In the genomic region with DNA sequence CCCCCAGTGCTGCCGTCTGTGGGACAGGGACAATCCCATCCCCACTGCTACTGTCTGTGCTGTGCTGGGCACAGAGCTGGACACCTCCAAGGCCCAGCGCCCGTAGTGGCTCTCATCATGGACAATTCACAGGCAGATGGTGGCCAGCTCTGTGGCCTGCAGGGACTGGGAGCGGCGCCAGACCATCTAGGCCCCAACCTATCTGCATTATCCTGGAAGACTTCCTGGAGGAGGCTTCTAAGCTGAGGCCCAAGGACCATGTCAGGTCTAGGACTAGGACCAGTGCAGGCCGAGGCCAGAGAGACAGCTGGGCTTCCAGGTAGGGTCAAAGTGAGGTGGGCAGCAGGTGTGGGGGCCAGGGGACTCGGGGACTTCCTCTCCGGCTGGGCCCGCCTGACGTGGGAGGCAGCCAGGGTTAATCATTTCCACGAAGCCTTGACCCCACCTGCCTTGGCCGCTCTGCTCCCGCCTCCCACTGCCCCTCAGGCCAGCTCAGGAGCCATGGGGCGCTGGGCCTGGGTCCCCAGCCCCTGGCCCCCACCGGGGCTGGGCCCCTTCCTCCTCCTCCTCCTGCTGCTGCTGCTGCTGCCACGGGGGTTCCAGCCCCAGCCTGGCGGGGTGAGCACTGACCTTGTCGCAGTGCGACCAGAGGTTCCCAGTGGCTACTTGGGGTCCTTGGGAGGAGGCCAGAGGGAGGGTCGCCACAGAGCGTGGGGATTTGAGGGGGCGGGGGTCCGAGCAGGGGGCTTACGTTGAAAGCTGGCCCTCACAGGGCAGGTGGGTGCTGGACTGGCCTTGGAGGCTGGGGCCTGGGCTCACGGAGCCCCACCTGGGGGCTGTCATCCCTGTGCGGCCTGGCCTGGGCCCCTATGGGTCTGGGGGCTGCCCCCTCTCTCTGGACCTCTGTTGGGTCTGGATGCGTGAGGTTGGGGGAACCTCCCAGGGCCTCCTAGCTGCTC, we compare ENCODE assay signal across 34 cellular contexts. TPM values are rescaled to one million over a fixed set of nuclear protein-coding genes. Genes with fewer than 3 reads are reported as not detected.
A peak's percentile ranks its signal among the peaks of the same experiment; 100 is the strongest.
DNase-seq lines count a peak whose midpoint lies in the region; ATAC-seq and TF ChIP-seq lines count a peak whose summit lies in the region.
"Had no signal": no experiment of that assay in that cellular context is flagged by ENCODE, and none has a peak within 500 bp of the region (broad histone marks: within the 10 kb centered on the region; RNA-seq: fewer than 3 reads in every experiment).

A gene (plus strand): TSS at position 468 of the 959 bp plus-strand sequence. CDS start 34 bp downstream, at position 502.

- peaks cover 2% of the 10 kb centered on the region for H3K4me1 Mint-ChIP-seq in T-helper 17 cell
- H3K4me1 Mint-ChIP-seq: activated CD4-positive, alpha-beta T cell treated with anti-CD3 and anti-CD28 coated beads for 36 hours; activated naive CD4-positive, alpha-beta T cell treated with anti-CD3 and anti-CD28 coated beads, Interleukin-2, amount 50 U/mL, for 24 hours; activated T-helper 17 cell treated with anti-CD3 and anti-CD28 coated beads, Interleukin-2, amount 50 U/mL, for 72 hours; brain; neural progenitor cell had no signal

- 83% methylated on average over 27 of the region's 27 CpGs for WGBS in right cardiac atrium
- 88 to 90% methylated on average over 15 to 27 of the region's 27 CpGs for WGBS in testis, 2 donors

- no peak within 1 kb of the TSS for H3K4me3 Mint-ChIP-seq in T-helper 17 cell
- H3K4me3 Mint-ChIP-seq: activated CD4-positive, alpha-beta T cell treated with anti-CD3 and anti-CD28 coated beads for 36 hours; activated CD8-positive, alpha-beta T cell treated with anti-CD3 and anti-CD28 coated beads, Interleukin-2, amount 10 ng/mL, durations not matched to agents 7 days and 5 days; activated naive CD4-positive, alpha-beta T cell treated with anti-CD3 and anti-CD28 coated beads, Interleukin-2, amount 50 U/mL, for 24 hours; activated T-helper 17 cell treated with anti-CD3 and anti-CD28 coated beads, Interleukin-2, amount 50 U/mL, for 72 hours; brain; neural progenitor cell had no signal

- H3K27ac ChIP-seq in right cardiac atrium (ENCODE audit: low read length) (no peak within 1 kb of the TSS), testis (no peak within 1 kb of the TSS)
- H3K27ac ChIP-seq: C4-2B, dorsolateral prefrontal cortex, esophagus muscularis mucosa, neural progenitor cell, stomach, tibial artery had no signal

- H3K27me3 Mint-ChIP-seq in T-helper 17 cell, result no peaks in the 10 kb centered on the region
- H3K27me3 Mint-ChIP-seq: activated CD4-positive, alpha-beta T cell treated with anti-CD3 and anti-CD28 coated beads for 36 hours; activated naive CD4-positive, alpha-beta T cell treated with anti-CD3 and anti-CD28 coated beads, Interleukin-2, amount 50 U/mL, for 24 hours; activated T-helper 17 cell treated with anti-CD3 and anti-CD28 coated beads, Interleukin-2, amount 50 U/mL, for 72 hours had no signal

- H3K4me3 ChIP-seq in right cardiac atrium (ENCODE audit: low read length) (no peak within 1 kb of the TSS), testis (no peak within 1 kb of the TSS)
- H3K4me3 ChIP-seq: dorsolateral prefrontal cortex, esophagus muscularis mucosa, lung, neural progenitor cell, stomach, tibial artery had no signal

- H3K36me3 ChIP-seq in testis (ENCODE audit: low read depth, missing control alignments), result no peaks in the 10 kb centered on the region
- H3K36me3 ChIP-seq: esophagus muscularis mucosa, neural progenitor cell, stomach, tibial artery had no signal

- intact Hi-C loops in right cardiac atrium (cut with DNase I) (loop anchor here in 3 of 4 donors (2.0 to 5.0 kb wide), 2 partner anchors 94 to 95 kb away; no protein-coding TSS in a partner anchor), left cardiac atrium (cut with DNase I) (loop anchor here (2.0 kb wide), 1 partner anchor 95 kb away; no protein-coding TSS in a partner anchor), testis (cut with DNase I; ENCODE audit: low total_unique reads) (loop anchor here (5.0 kb wide), 1 partner anchor 94 kb away; no protein-coding TSS in a partner anchor)

- DNase-seq in right cardiac atrium (peak; percentile 16 to 58 (median 57)), left cardiac atrium (no peak), left lobe of liver (ENCODE audit: low spot score) (peak; percentile 81), testis (no peak), T-helper 17 cell (no peak), AML-193 (lab: John Stamatoyannopoulos, UW) (no peak), NCI-H446 (lab: John Stamatoyannopoulos, UW) (no peak)
- DNase-seq: activated CD4-positive, alpha-beta T cell treated with anti-CD3 and anti-CD28 coated beads for 36 hours; activated CD8-positive, alpha-beta T cell treated with anti-CD3 and anti-CD28 coated beads, Interleukin-2, amount 10 ng/mL, durations not matched to agents 7 days and 5 days; amniotic stem cell; COR-L47; dorsolateral prefrontal cortex; GDM1; KG1; MM.1S; NCI-H1105 treated with DMSO at 0.1 percent for 48 hours; NCI-H187 treated with DMSO at 0.1 percent for 48 hours; NCI-H524; PC-3; stimulated activated CD4-positive, alpha-beta T cell treated with anti-CD3 and anti-CD28 coated beads, Interleukin-12 subunit alpha, Interleukin-12 subunit beta, amount 100 ng/mL, for 4 hours; stimulated activated CD4-positive, alpha-beta T cell treated with anti-CD3 and anti-CD28 coated beads, Interleukin-2, amount 100 ng/mL, for 48 hours; stomach had no signal

- H3K27ac Mint-ChIP-seq in T-helper 17 cell, result no peak within 1 kb of the TSS
- H3K27ac Mint-ChIP-seq: activated CD4-positive, alpha-beta T cell treated with anti-CD3 and anti-CD28 coated beads for 36 hours; activated CD8-positive, alpha-beta T cell treated with anti-CD3 and anti-CD28 coated beads, Interleukin-2, amount 10 ng/mL, durations not matched to agents 7 days and 5 days; activated naive CD4-positive, alpha-beta T cell treated with anti-CD3 and anti-CD28 coated beads, Interleukin-2, amount 50 U/mL, for 24 hours; activated T-helper 17 cell treated with anti-CD3 and anti-CD28 coated beads, Interleukin-2, amount 50 U/mL, for 72 hours; brain; neural progenitor cell had no signal

- no peaks in the 10 kb centered on the region for H3K9me3 ChIP-seq in right cardiac atrium (ENCODE audit: control insufficient read depth, low read length)
- H3K9me3 ChIP-seq in testis, result no peaks in the 10 kb centered on the region
- no peaks in the 10 kb centered on the region for H3K9me3 ChIP-seq in T-helper 17 cell (ENCODE audit: control insufficient read depth, low read length, poor library complexity, severe bottlenecking)
- H3K9me3 ChIP-seq: stomach, tibial artery had no signal

- H3K4me1 ChIP-seq in right cardiac atrium (ENCODE audit: control insufficient read depth, insufficient read depth, low read length), result no peaks in the 10 kb centered on the region
- peaks cover 3% of the 10 kb centered on the region for H3K4me1 ChIP-seq in testis
- H3K4me1 ChIP-seq: neural progenitor cell had no signal

- no peaks in the 10 kb centered on the region for H3K36me3 Mint-ChIP-seq in T-helper 17 cell (ENCODE audit: low read depth)
- H3K36me3 Mint-ChIP-seq: activated naive CD4-positive, alpha-beta T cell treated with anti-CD3 and anti-CD28 coated beads, Interleukin-2, amount 50 U/mL, for 24 hours; brain; neural progenitor cell had no signal

- no peak for TF ChIP-seq POLR2A in testis (IDR thresholded peaks at IDR 0.05)

- no peak for TF ChIP-seq RAD21 in Ishikawa (IDR thresholded peaks at IDR 0.05; ENCODE audit: low read depth)

- no peak for ATAC-seq in right cardiac atrium
- no peak for ATAC-seq in left cardiac atrium
- ATAC-seq in left lobe of liver, result peak; percentile 68
- no peak for ATAC-seq in T-helper 17 cell
- ATAC-seq: activated CD4-positive, alpha-beta T cell treated with anti-CD3 and anti-CD28 coated beads for 36 hours; activated CD8-positive, alpha-beta T cell treated with anti-CD3 and anti-CD28 coated beads, Interleukin-2, amount 10 ng/mL, durations not matched to agents 7 days and 5 days; activated T-helper 17 cell treated with anti-CD3 and anti-CD28 coated beads, Interleukin-2, amount 50 U/mL, for 72 hours; PC-3; sciatic nerve had no signal

- TF ChIP-seq CTCF in testis (IDR thresholded peaks at IDR 0.05), result no peak

- no peak for TF ChIP-seq EP300 in Ishikawa (IDR thresholded peaks at IDR 0.05; ENCODE audit: borderline replicate concordance)

- H3K27me3 ChIP-seq in right cardiac atrium (ENCODE audit: control insufficient read depth, insufficient read depth) (no peaks in the 10 kb centered on the region), testis (no peaks in the 10 kb centered on the region)
- H3K27me3 ChIP-seq: dorsolateral prefrontal cortex, neural progenitor cell, stomach, tibial artery had no signal

TF ChIP-seq in Ishikawa, 13 proteins besides CTCF, POLR2A, EP300 and RAD21:
- 0 out of 2 replicates have a peak, but pooled peaks have one; percentile 12 for TF ChIP-seq ZBTB7A (IDR thresholded peaks at IDR 0.05; ENCODE audit: low read depth)
- TF ChIP-seq, protein P1, sequence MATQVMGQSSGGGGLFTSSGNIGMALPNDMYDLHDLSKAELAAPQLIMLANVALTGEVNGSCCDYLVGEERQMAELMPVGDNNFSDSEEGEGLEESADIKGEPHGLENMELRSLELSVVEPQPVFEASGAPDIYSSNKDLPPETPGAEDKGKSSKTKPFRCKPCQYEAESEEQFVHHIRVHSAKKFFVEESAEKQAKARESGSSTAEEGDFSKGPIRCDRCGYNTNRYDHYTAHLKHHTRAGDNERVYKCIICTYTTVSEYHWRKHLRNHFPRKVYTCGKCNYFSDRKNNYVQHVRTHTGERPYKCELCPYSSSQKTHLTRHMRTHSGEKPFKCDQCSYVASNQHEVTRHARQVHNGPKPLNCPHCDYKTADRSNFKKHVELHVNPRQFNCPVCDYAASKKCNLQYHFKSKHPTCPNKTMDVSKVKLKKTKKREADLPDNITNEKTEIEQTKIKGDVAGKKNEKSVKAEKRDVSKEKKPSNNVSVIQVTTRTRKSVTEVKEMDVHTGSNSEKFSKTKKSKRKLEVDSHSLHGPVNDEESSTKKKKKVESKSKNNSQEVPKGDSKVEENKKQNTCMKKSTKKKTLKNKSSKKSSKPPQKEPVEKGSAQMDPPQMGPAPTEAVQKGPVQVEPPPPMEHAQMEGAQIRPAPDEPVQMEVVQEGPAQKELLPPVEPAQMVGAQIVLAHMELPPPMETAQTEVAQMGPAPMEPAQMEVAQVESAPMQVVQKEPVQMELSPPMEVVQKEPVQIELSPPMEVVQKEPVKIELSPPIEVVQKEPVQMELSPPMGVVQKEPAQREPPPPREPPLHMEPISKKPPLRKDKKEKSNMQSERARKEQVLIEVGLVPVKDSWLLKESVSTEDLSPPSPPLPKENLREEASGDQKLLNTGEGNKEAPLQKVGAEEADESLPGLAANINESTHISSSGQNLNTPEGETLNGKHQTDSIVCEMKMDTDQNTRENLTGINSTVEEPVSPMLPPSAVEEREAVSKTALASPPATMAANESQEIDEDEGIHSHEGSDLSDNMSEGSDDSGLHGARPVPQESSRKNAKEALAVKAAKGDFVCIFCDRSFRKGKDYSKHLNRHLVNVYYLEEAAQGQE (IDR thresholded peaks at IDR 0.05; ENCODE audit: low read depth), result no peak

RNA-seq across cellular contexts. Expression of the gene that starts here (rescaled TPM):
- total RNA-seq in right cardiac atrium, result under 1 TPM in 3 of 4 donors, not detected in 1; 0.31 to 0.62 (median 0.31) TPM
- polyA plus RNA-seq in right cardiac atrium, result 0.14 TPM
- under 1 TPM; 0.34 to 0.38 TPM for total RNA-seq in left cardiac atrium
- 177 TPM for total RNA-seq in left lobe of liver
- 10 to 100 TPM; 16.8 to 72.3 TPM for total RNA-seq in testis
- polyA plus RNA-seq in testis (ENCODE audit: insufficient read depth, low read depth, low replicate concordance), result 15.5 TPM
- not detected for total RNA-seq in T-helper 17 cell
- total RNA-seq: activated CD4-positive, alpha-beta T cell treated with anti-CD3 and anti-CD28 coated beads for 36 hours; activated CD8-positive, alpha-beta T cell treated with anti-CD3 and anti-CD28 coated beads, Interleukin-2, amount 10 ng/mL, durations not matched to agents 7 days and 5 days; activated T-helper 17 cell treated with anti-CD3 and anti-CD28 coated beads, Interleukin-2, amount 50 U/mL, for 72 hours; HT-29; sciatic nerve; stomach had no signal
- polyA plus RNA-seq: keratinocyte had no signal

Comparison
In these comparisons a context has a peak if more than half of its experiments do, and no peak if none do; other contexts are left out.
1. RNA of the gene that starts here (total RNA-seq): 177 TPM in left lobe of liver (single experiment) and 16.8 to 72.3 TPM in testis; 0.34 to 0.38 TPM in left cardiac atrium, 0.31 to 0.62 TPM in right cardiac atrium and not detected in T-helper 17 cell; every median in the first group is over 10 times any median in the second.
2. RNA of the gene that starts here (polyA plus RNA-seq): 15.5 TPM in testis (single experiment); 0.14 TPM in right cardiac atrium (single experiment); every median in the first group is over 10 times any median in the second.
3. Peak in DNase-seq in right cardiac atrium; RNA of the gene not detected or under 1 TPM.